In the genomic region with DNA sequence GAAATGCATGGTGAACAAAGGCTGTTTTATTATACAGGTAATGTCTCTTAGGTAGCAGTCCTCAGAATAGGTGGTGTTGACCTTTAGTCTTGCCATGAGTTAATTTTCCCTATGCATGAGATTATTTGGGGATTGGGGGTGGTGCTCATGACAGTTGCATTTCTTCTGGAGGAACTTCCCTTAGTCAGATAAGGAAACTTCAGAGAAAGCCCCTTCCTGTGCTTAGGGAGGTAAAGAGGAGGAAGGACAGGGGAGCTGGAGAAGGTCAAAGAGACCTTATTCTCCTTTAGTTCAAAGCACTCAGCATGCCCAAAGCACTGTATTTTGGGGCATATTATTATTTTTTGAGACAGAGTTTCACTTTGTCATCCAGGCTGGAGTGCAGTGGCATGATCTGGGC, we compare ENCODE assay signal across 1 cellular context.
TF ChIP-seq lines count a peak whose summit lies in the region.

No MANE protein-coding gene starts in this region.

TF ChIP-seq in K562, 482 proteins besides CTCF, POLR2A, EP300 and RAD21 (continues in another document):
- TF ChIP-seq POLR3A (IDR thresholded peaks at IDR 0.05; ENCODE audit: borderline replicate concordance, extremely low read depth, insufficient read depth, insufficient read length) = no peak
- TF ChIP-seq STAT6 (CRISPR knock-in tag; IDR thresholded peaks at IDR 0.05) = no peak
- no peak for TF ChIP-seq ZNF174 (CRISPR knock-in tag; IDR thresholded peaks at IDR 0.05)
- no peak for TF ChIP-seq ZNF212 (CRISPR knock-in tag; IDR thresholded peaks at IDR 0.05)
- TF ChIP-seq EGR1 (conservative IDR thresholded peaks at IDR 0.05) = no peak
- TF ChIP-seq KLF16 (IDR thresholded peaks at IDR 0.05) = no peak
- no peak for TF ChIP-seq ZNF449 (CRISPR knock-in tag; IDR thresholded peaks at IDR 0.05)
- no peak for TF ChIP-seq ZNF217 (CRISPR knock-in tag; IDR thresholded peaks at IDR 0.05)
- no peak for TF ChIP-seq ZNF3 (CRISPR knock-in tag; IDR thresholded peaks at IDR 0.05)
- TF ChIP-seq ZBTB40 (IDR thresholded peaks at IDR 0.05) = no peak
- TF ChIP-seq ZBTB40 (CRISPR knock-in tag; IDR thresholded peaks at IDR 0.05) = no peak
- TF ChIP-seq HCFC1 (IDR thresholded peaks at IDR 0.05; ENCODE audit: low read depth, low read length) = no peak
- no peak for TF ChIP-seq ZFPM2 (CRISPR knock-in tag; IDR thresholded peaks at IDR 0.05)
- peak; percentile 57; the same call in 1 of the 2 replicates for TF ChIP-seq ZNF592 (IDR thresholded peaks at IDR 0.05)
- TF ChIP-seq, protein P1, sequence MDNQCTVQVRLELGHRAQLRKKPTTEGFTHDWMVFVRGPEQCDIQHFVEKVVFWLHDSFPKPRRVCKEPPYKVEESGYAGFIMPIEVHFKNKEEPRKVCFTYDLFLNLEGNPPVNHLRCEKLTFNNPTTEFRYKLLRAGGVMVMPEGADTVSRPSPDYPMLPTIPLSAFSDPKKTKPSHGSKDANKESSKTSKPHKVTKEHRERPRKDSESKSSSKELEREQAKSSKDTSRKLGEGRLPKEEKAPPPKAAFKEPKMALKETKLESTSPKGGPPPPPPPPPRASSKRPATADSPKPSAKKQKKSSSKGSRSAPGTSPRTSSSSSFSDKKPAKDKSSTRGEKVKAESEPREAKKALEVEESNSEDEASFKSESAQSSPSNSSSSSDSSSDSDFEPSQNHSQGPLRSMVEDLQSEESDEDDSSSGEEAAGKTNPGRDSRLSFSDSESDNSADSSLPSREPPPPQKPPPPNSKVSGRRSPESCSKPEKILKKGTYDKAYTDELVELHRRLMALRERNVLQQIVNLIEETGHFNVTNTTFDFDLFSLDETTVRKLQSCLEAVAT (IDR thresholded peaks at IDR 0.05) = no peak
- no peak for TF ChIP-seq TAF9B (IDR thresholded peaks at IDR 0.05; ENCODE audit: partially characterized antibody)
- no peak for TF ChIP-seq SREBF1 (IDR thresholded peaks at IDR 0.05; ENCODE audit: borderline replicate concordance, low read depth, low read length)
- TF ChIP-seq ZFP30 (CRISPR knock-in tag; IDR thresholded peaks at IDR 0.05; ENCODE audit: borderline replicate concordance) = no peak
- no peak for TF ChIP-seq POLR2H (tag; IDR thresholded peaks at IDR 0.05; ENCODE audit: low read depth)
- TF ChIP-seq HNRNPL (IDR thresholded peaks at IDR 0.05; ENCODE audit: low read depth, low read length) = no peak
- TF ChIP-seq CREB3L1 (IDR thresholded peaks at IDR 0.05; ENCODE audit: borderline replicate concordance, low read depth) = no peak
- TF ChIP-seq, protein P2, sequence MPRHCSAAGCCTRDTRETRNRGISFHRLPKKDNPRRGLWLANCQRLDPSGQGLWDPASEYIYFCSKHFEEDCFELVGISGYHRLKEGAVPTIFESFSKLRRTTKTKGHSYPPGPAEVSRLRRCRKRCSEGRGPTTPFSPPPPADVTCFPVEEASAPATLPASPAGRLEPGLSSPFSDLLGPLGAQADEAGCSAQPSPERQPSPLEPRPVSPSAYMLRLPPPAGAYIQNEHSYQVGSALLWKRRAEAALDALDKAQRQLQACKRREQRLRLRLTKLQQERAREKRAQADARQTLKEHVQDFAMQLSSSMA (CRISPR knock-in tag; IDR thresholded peaks at IDR 0.05) = no peak
- TF ChIP-seq PKNOX1 (IDR thresholded peaks at IDR 0.05) = no peak
- TF ChIP-seq PCBP2 (IDR thresholded peaks at IDR 0.05; ENCODE audit: low read depth, low read length, poor library complexity, severe bottlenecking) = no peak
- TF ChIP-seq HNRNPLL (IDR thresholded peaks at IDR 0.05; ENCODE audit: low read depth, low read length, poor library complexity, severe bottlenecking) = no peak
- TF ChIP-seq FOXK2 (conservative IDR thresholded peaks at IDR 0.05 in 1 of 2, IDR thresholded peaks at IDR 0.05 in 1 of 2; ENCODE audit: low read depth in 2 of 2) = no peak
